ENCODE assay signal across 14 cellular contexts in genomic region chr16:4892356-4893102, GRCh38. TPM values are rescaled to one million over a fixed set of nuclear protein-coding genes. Genes with fewer than 3 reads are reported as not detected.
DNase-seq lines count a peak whose midpoint lies in the region; ATAC-seq and TF ChIP-seq lines count a peak whose summit lies in the region.
"Had no signal": no experiment of that assay in that cellular context is flagged by ENCODE, and none has a peak within 500 bp of the region (broad histone marks: within the 10 kb centered on the region; RNA-seq: fewer than 3 reads in every experiment).

No MANE protein-coding gene starts in this region.

- H2AK5ac ChIP-seq in IMR-90 (ENCODE audit: low read depth, low read length) (no peak overlapping the region), mesenchymal stem cell (ENCODE audit: low read length, severe bottlenecking) (no peak overlapping the region)

- H3K27ac ChIP-seq in IMR-90 (ENCODE audit: insufficient read depth, low read length), result no peak overlapping the region
- no peak overlapping the region for H3K27ac ChIP-seq in mesenchymal stem cell (ENCODE audit: low read length, poor library complexity, severe bottlenecking)

- no peak overlapping the region for H3K23ac ChIP-seq in IMR-90 (ENCODE audit: low read depth, low read length)
- H3K23ac ChIP-seq in mesenchymal stem cell (ENCODE audit: low read length in 2 of 2), result no peak overlapping the region

- H3K9ac ChIP-seq in IMR-90 (ENCODE audit: low read depth, low read length), result no peak overlapping the region
- H3K9ac ChIP-seq in mesenchymal stem cell (ENCODE audit: low read length), result peak overlapping the region; percentile 32

- H3K9me3 ChIP-seq in IMR-90 (ENCODE audit: control insufficient read depth, insufficient read depth, low read length) (no peaks in the 10 kb centered on the region), mesenchymal stem cell (ENCODE audit: control insufficient read depth, low read length) (no peaks in the 10 kb centered on the region)

- H2BK5ac ChIP-seq in IMR-90 (ENCODE audit: low read depth, low read length, poor library complexity, severe bottlenecking) (no peak overlapping the region), mesenchymal stem cell (ENCODE audit: low read depth, low read length, poor library complexity, severe bottlenecking) (no peak overlapping the region)

- H3K4me3 ChIP-seq in BJ (ENCODE audit: low read depth, low read length) (no peak overlapping the region), IMR-90 (ENCODE audit: insufficient read depth, low read depth, low read length) (no peak overlapping the region), mesenchymal stem cell (ENCODE audit: insufficient read depth in 1 of 2, low read depth in 1 of 2, low read length in 2 of 2) (no peak overlapping the region)

- no peak overlapping the region for H2BK12ac ChIP-seq in mesenchymal stem cell (ENCODE audit: low read length in 2 of 2)

- H3K4me1 ChIP-seq in IMR-90 (ENCODE audit: control insufficient read depth, insufficient read depth, low read length) (peaks cover 8% of the 10 kb centered on the region), mesenchymal stem cell (ENCODE audit: control insufficient read depth, insufficient read depth, low read depth, low read length) (peaks cover 14% of the 10 kb centered on the region)

- no peaks in the 10 kb centered on the region; the same call in 1 of the 2 replicates for H4K20me1 ChIP-seq in IMR-90 (ENCODE audit: insufficient read depth, low read length)

- ATAC-seq in IMR-90 (ENCODE audit: low read depth) (peak; percentile 77), esophagus mucosa (peak; percentile 9), HG02885 (IDR thresholded peaks at IDR 0.05; ENCODE audit: poor library complexity, unreplicated experiment) (no peak)
- ATAC-seq: PC-3; stimulated activated memory B cell treated with anti-CD40 and anti-IgM and Interleukin-4, amounts not matched to agents 10 μg/mL and 1 μg/mL and 100 μg/mL, for 72 hours; T-helper 17 cell had no signal

- dilution Hi-C loops in IMR-90 (cut with HindIII; ENCODE audit: low sequenced_read_pairs, unreplicated experiment), result no loop called here

- H2BK120ac ChIP-seq in IMR-90 (ENCODE audit: low read depth, low read length) (no peak overlapping the region), mesenchymal stem cell (ENCODE audit: low read depth, low read length) (no peak overlapping the region)

- intact Hi-C loops in IMR-90 (cut with micrococcal nuclease), result loop anchor here (2.0 kb wide), 1 partner anchor 54 kb away; no protein-coding TSS in a partner anchor

- DNase-seq in BJ (ENCODE audit: low read depth), result peak; percentile 35
- DNase-seq in IMR-90, result peak; percentile 48
- no peak for DNase-seq in mesenchymal stem cell
- no peak for DNase-seq in activated CD4-positive, CD25-positive, alpha-beta regulatory T cell (lab: John Stamatoyannopoulos, UW)
- DNase-seq in D341Med (ENCODE audit: low spot score), result no peak
- DNase-seq in NCI-H69 (lab: John Stamatoyannopoulos, UW), result no peak
- DNase-seq: activated CD4-positive, alpha-beta T cell treated with anti-CD3 and anti-CD28 coated beads, Interleukin-2, amount 50 U/mL, for 48 hours; C1 segment of cervical spinal cord; NCI-H1048; PC-3; T-helper 17 cell had no signal

- in situ Hi-C loops in IMR-90 (cut with MboI; ENCODE audit: low sequenced_read_pairs), result no loop called here

- H3K14ac ChIP-seq in IMR-90 (replicated peaks; ENCODE audit: low read depth, low read length), result no peak overlapping the region
- H3K14ac ChIP-seq in mesenchymal stem cell (ENCODE audit: low read length in 2 of 2), result no peak overlapping the region

- no peak overlapping the region for H4K8ac ChIP-seq in IMR-90 (ENCODE audit: low read depth in 2 of 2, low read length in 2 of 2)
- H4K8ac ChIP-seq in mesenchymal stem cell (ENCODE audit: low read length), result no peak overlapping the region

- no peak overlapping the region for H2BK20ac ChIP-seq in IMR-90 (ENCODE audit: low read depth, low read length)

- no TSS peak for BruUV-seq in IMR-90 (replicated peaks; lab: Mats Ljungman, UMichigan)

- H2AFZ ChIP-seq in IMR-90 (replicated peaks; ENCODE audit: low read length, poor library complexity) (peak overlapping the region; percentile 62), mesenchymal stem cell (ENCODE audit: low read depth, low read length) (no peak overlapping the region)

- TF ChIP-seq RAD21 in IMR-90 (IDR thresholded peaks at IDR 0.05; ENCODE audit: low read length), result no peak

- no peak overlapping the region for H2BK15ac ChIP-seq in IMR-90 (ENCODE audit: low read depth, low read length)
- H2BK15ac ChIP-seq in mesenchymal stem cell (ENCODE audit: low read depth, poor library complexity, severe bottlenecking), result no peak overlapping the region

- H3K4me2 ChIP-seq in IMR-90 (ENCODE audit: low read depth, low read length), result no peak overlapping the region; the same call in 1 of the 2 replicates
- no peak overlapping the region for H3K4me2 ChIP-seq in mesenchymal stem cell (ENCODE audit: low read length, poor library complexity, severe bottlenecking)

- H3K56ac ChIP-seq in IMR-90 (ENCODE audit: extremely low read depth, insufficient read depth, low read length), result no peak overlapping the region

- POLR2A ChIA-PET in BJ (lab: Charles Lee), result no interaction called here
- POLR2A ChIA-PET in IMR-90 (lab: Charles Lee; ENCODE audit: unreplicated experiment), result no interaction called here

- H3K18ac ChIP-seq in IMR-90 (ENCODE audit: low read depth, low read length), result no peak overlapping the region
- no peak overlapping the region for H3K18ac ChIP-seq in mesenchymal stem cell (ENCODE audit: low read depth in 1 of 2, low read length in 2 of 2)

- H3K4ac ChIP-seq in IMR-90 (ENCODE audit: low read depth, low read length) (no peak overlapping the region), mesenchymal stem cell (ENCODE audit: low read depth in 1 of 2, low read length in 2 of 2) (no peak overlapping the region)

- H4K91ac ChIP-seq in IMR-90 (ENCODE audit: insufficient read depth, low read depth, low read length) (no peak overlapping the region), mesenchymal stem cell (ENCODE audit: low read length) (no peak overlapping the region)

- CTCF ChIA-PET in BJ (lab: Yijun Ruan, JAX) (no interaction called here), IMR-90 (lab: Yijun Ruan, JAX) (interaction anchor here (0.7 kb wide), 1 partner anchor 29 kb away, joined by 3 read pairs; no protein-coding TSS in a partner anchor)

- H4K5ac ChIP-seq in IMR-90 (ENCODE audit: low read depth, low read length), result no peak overlapping the region

- H3K27me3 ChIP-seq in BJ (ENCODE audit: control insufficient read depth, insufficient read depth, low read length), result no peaks in the 10 kb centered on the region; the same call in 1 of the 2 replicates
- no peaks in the 10 kb centered on the region for H3K27me3 ChIP-seq in IMR-90 (ENCODE audit: control insufficient read depth, insufficient read depth, low read length)
- H3K27me3 ChIP-seq in mesenchymal stem cell (ENCODE audit: control insufficient read depth in 1 of 2, insufficient read depth in 1 of 2, low read length in 2 of 2), result no peaks in the 10 kb centered on the region

- no peak for TF ChIP-seq POLR2A in IMR-90 (IDR thresholded peaks at IDR 0.05; ENCODE audit: low read depth, low read length)

- H2AK9ac ChIP-seq in IMR-90 (replicated peaks; ENCODE audit: low read depth, low read length, poor library complexity), result peak overlapping the region; percentile 31

- H3K79me1 ChIP-seq in IMR-90 (ENCODE audit: low read depth in 1 of 2, low read length in 2 of 2) (no peaks in the 10 kb centered on the region), mesenchymal stem cell (replicated peaks; ENCODE audit: low read length, poor library complexity, severe bottlenecking) (peaks cover 12% of the 10 kb centered on the region)

- no peak for TF ChIP-seq CTCF in BJ (IDR thresholded peaks at IDR 0.05; ENCODE audit: insufficient read depth, low read depth, low read length)
- no peak for TF ChIP-seq CTCF in IMR-90 (conservative IDR thresholded peaks at IDR 0.05; ENCODE audit: low read depth, low read length)

- H3K9me1 ChIP-seq in IMR-90 (ENCODE audit: insufficient read depth, low read length), result peaks cover 2% of the 10 kb centered on the region; the same call in 1 of the 2 replicates

- WGBS in IMR-90 (ENCODE audit: extremely low coverage in 2 of 2, insufficient read length in 1 of 2), 2 experiments, result 25% methylated on average over 5 of the region's 23 CpGs; no CpG with 5 or more reads in 1 of the 2 experiments
- 82% methylated on average over 22 of the region's 23 CpGs for WGBS in mesenchymal stem cell

- peaks cover 5% of the 10 kb centered on the region; the same call in 1 of the 2 replicates for H3K36me3 ChIP-seq in BJ (ENCODE audit: control insufficient read depth, insufficient read depth, low read length)
- H3K36me3 ChIP-seq in IMR-90 (ENCODE audit: control insufficient read depth, insufficient read depth, low read length), result peaks cover 4% of the 10 kb centered on the region; the same call in 1 of the 2 replicates
- peaks cover 78 to 97% of the 10 kb centered on the region in 2 experiments for H3K36me3 ChIP-seq in mesenchymal stem cell (ENCODE audit: control insufficient read depth in 1 of 2, insufficient read depth in 2 of 2, low read depth in 1 of 2, low read length in 2 of 2)

RNA-seq across cellular contexts. Expression of gene PPL, which starts 44.4 kb away (rescaled TPM):
- polyA plus RNA-seq in BJ (2011; rRNA removed) (0.54 and 0.56 TPM in 2 replicates), IMR-90 (2012; rRNA removed) (0.19 and 0.34 TPM in 2 replicates)
- 0.43 and 0.46 TPM in 2 replicates for polyA minus RNA-seq in BJ (2011; rRNA and poly(A)+ RNA removed)
- total RNA-seq in IMR-90 (2012; rRNA removed) (0.28 and 0.36 TPM in 2 replicates), esophagus mucosa (705 TPM)
- 0.10 and 0.38 TPM in 2 replicates for polyA plus RNA-seq in IMR-90 (2012; cell fraction: cytosol; rRNA removed)
- 1.4 and 2.1 TPM in 2 replicates for polyA plus RNA-seq in IMR-90 (2012; cell fraction: nucleus; rRNA removed; ENCODE audit: low replicate concordance)
- polyA plus RNA-seq in mesenchymal stem cell (2013, experiment 1 of 2), result 0.46 TPM
- polyA plus RNA-seq in mesenchymal stem cell (2013, experiment 2 of 2), result 0.47 TPM
- total RNA-seq: T-helper 17 cell had no signal

RNA-seq across cellular contexts. Expression of gene UBN1, which starts 45.2 kb away (rescaled TPM):
- 8.8 and 11.2 TPM in 2 replicates for polyA plus RNA-seq in BJ (2011; rRNA removed)
- polyA minus RNA-seq in BJ (2011; rRNA and poly(A)+ RNA removed), result 11.8 and 15.3 TPM in 2 replicates
- total RNA-seq in IMR-90 (2012; rRNA removed), result 5.7 and 7.8 TPM in 2 replicates
- 12.9 and 16.3 TPM in 2 replicates for polyA plus RNA-seq in IMR-90 (2012; rRNA removed)
- polyA plus RNA-seq in IMR-90 (2012; cell fraction: cytosol; rRNA removed), result 7.6 and 8.8 TPM in 2 replicates
- polyA plus RNA-seq in IMR-90 (2012; cell fraction: nucleus; rRNA removed; ENCODE audit: low replicate concordance), result 43.7 and 49.4 TPM in 2 replicates
- total RNA-seq in esophagus mucosa, result 12.0 TPM
- polyA plus RNA-seq in mesenchymal stem cell (2013, experiment 1 of 2), result 24.0 TPM
- polyA plus RNA-seq in mesenchymal stem cell (2013, experiment 2 of 2), result 23.4 TPM

RNA-seq across cellular contexts. Expression of gene GLYR1, which starts 45.4 kb away (rescaled TPM):
- polyA plus RNA-seq in BJ (2011; rRNA removed), result 34.0 and 41.6 TPM in 2 replicates
- 21.7 and 24.9 TPM in 2 replicates for polyA minus RNA-seq in BJ (2011; rRNA and poly(A)+ RNA removed)
- total RNA-seq in IMR-90 (2012; rRNA removed), result 26.0 and 27.8 TPM in 2 replicates
- polyA plus RNA-seq in IMR-90 (2012; rRNA removed), result 53.2 and 54.2 TPM in 2 replicates
- polyA plus RNA-seq in IMR-90 (2012; cell fraction: cytosol; rRNA removed), result 28.8 and 39.4 TPM in 2 replicates
- 63.0 and 63.9 TPM in 2 replicates for polyA plus RNA-seq in IMR-90 (2012; cell fraction: nucleus; rRNA removed; ENCODE audit: low replicate concordance)
- 49.9 TPM for total RNA-seq in esophagus mucosa
- polyA plus RNA-seq in mesenchymal stem cell (2013, experiment 1 of 2), result 47.2 TPM
- polyA plus RNA-seq in mesenchymal stem cell (2013, experiment 2 of 2), result 44.9 TPM

Comparison
In these comparisons a context has a peak if more than half of its experiments do, and no peak if none do; other contexts are left out.
1. DNase-seq: peak in BJ (single experiment) and IMR-90 (single experiment); none in mesenchymal stem cell (single experiment), activated CD4-positive, CD25-positive, alpha-beta regulatory T cell (0 of 4), D341Med (single experiment) and NCI-H69 (single experiment).
2. RNA of gene PPL, which starts 44.4 kb away (total RNA-seq): 705 TPM in esophagus mucosa (single experiment); 0.28 to 0.36 TPM in IMR-90; every median in the first group is over 100 times any median in the second.